In the genomic region with DNA sequence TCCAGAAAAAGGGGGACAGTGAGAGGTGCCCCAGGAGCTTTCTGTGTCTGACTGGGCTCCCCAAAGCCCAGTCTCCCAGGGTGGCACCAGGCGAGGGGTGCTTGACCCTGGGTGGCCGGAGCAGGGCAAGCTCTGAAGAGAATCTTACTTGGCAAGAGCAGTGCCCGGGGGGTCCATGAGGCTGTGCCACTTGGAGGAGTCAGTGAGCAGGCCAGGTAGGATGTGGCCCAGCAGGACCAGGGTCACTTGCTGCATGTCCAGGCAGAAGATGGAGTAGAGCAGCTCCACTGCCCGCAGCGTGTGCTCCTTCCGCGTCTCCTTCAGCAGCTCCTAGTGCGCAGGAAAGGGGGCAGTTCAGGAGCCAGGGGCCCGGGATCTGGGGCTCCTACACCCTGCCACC, we compare ENCODE assay signal across 24 cellular contexts. TPM values are rescaled to one million over a fixed set of nuclear protein-coding genes. Genes with fewer than 3 reads are reported as not detected.
DNase-seq lines count a peak whose midpoint lies in the region; ATAC-seq and TF ChIP-seq lines count a peak whose summit lies in the region.
"Had no signal": no experiment of that assay in that cellular context is flagged by ENCODE, and none has a peak within 500 bp of the region (broad histone marks: within the 10 kb centered on the region; RNA-seq: fewer than 3 reads in every experiment).

No MANE protein-coding gene starts in this region.

- H3K27me3 ChIP-seq in PC-9 (ENCODE audit: insufficient read depth, low read depth) (no peaks in the 10 kb centered on the region), esophagus squamous epithelium (no peaks in the 10 kb centered on the region), gastrocnemius medialis (no peaks in the 10 kb centered on the region)

- BruUV-seq in PC-9 (replicated peaks; lab: Mats Ljungman, UMichigan) = no TSS peak

- peaks cover 70% of the 10 kb centered on the region for H3K4me1 ChIP-seq in PC-9 (replicated peaks; ENCODE audit: insufficient read depth)
- peaks cover 20 to 98% (median 75%) of the 10 kb centered on the region in 3 donors for H3K4me1 ChIP-seq in esophagus squamous epithelium
- peaks cover 74 to 87% of the 10 kb centered on the region in 2 donors for H3K4me1 ChIP-seq in gastrocnemius medialis

- intact Hi-C loops in PC-9 (cut with micrococcal nuclease; ENCODE audit: unreplicated experiment) (loop anchor here (5.0 to 10.0 kb wide), 2 partner anchors 285 to 292 kb away; partner anchors contain the start of gene GRB7), esophagus squamous epithelium (cut with DNase I) (no loop called here), gastrocnemius medialis (cut with DNase I; ENCODE audit: low total_unique reads) (no loop called here)

- peaks cover 4% of the 10 kb centered on the region; the same call in 1 of the 2 replicates for H3K36me3 ChIP-seq in PC-9 (ENCODE audit: low read depth)
- peaks cover 9 to 93% (median 30%) of the 10 kb centered on the region in 3 donors for H3K36me3 ChIP-seq in esophagus squamous epithelium
- peaks cover 0 to 26% of the 10 kb centered on the region in 2 donors for H3K36me3 ChIP-seq in gastrocnemius medialis

- no peaks in the 10 kb centered on the region for H4K20me1 ChIP-seq in PC-9 (ENCODE audit: insufficient read depth)

- TF ChIP-seq CTCF in PC-9 (conservative IDR thresholded peaks at IDR 0.05) (no peak), esophagus squamous epithelium (IDR thresholded peaks at IDR 0.05) (no peak), gastrocnemius medialis (IDR thresholded peaks at IDR 0.05 in 4 of 5, conservative IDR thresholded peaks at IDR 0.05 in 1 of 5) (no peak)

- no peaks in the 10 kb centered on the region for H3K9me2 ChIP-seq in PC-9 (ENCODE audit: insufficient read depth)

- peaks cover 59% of the 10 kb centered on the region for H3F3A ChIP-seq in PC-9 (ENCODE audit: insufficient read depth, low read depth)

- in situ Hi-C loops in gastrocnemius medialis (cut with MboI; ENCODE audit: low sequenced_read_pairs in 4 of 4) = no loop called here

- DNase-seq in PC-9 (no peak), esophagus squamous epithelium (lab: John Stamatoyannopoulos, UW) (no peak), gastrocnemius medialis (no peak), RPMI8226 (no peak), superior temporal gyrus (ENCODE audit: extremely low spot score) (no peak)
- DNase-seq: activated CD4-positive, alpha-beta T cell treated with anti-CD3 and anti-CD28 coated beads for 48 hours; activated naive CD4-positive, alpha-beta T cell treated with Interleukin-2 at 50 U/mL for 16 hours; activated T-cell treated with anti-CD3 and anti-CD28 coated beads, Interleukin-2, amount 50 U/mL, for 48 hours; AML-193; amygdala; CD8-positive, alpha-beta memory T cell; IMR-90; NCI-H774 had no signal

- no peaks in the 10 kb centered on the region for H3K79me2 ChIP-seq in PC-9 (ENCODE audit: low read depth)

- 78% methylated on average over 8 of the region's 9 CpGs; no CpG with 5 or more reads in 1 of the 2 donors for WGBS in esophagus squamous epithelium, 2 donors

- H3K9me3 ChIP-seq in PC-9 (ENCODE audit: insufficient read depth, low read depth) (no peaks in the 10 kb centered on the region), esophagus squamous epithelium (no peaks in the 10 kb centered on the region), gastrocnemius medialis (no peaks in the 10 kb centered on the region)

- peak overlapping the region; percentile 47 for H3K4me2 ChIP-seq in PC-9

- POLR2A ChIA-PET in PC-9 (lab: Charles Lee; ENCODE audit: unreplicated experiment) = no interaction called here

- CTCF ChIA-PET in PC-9 (lab: Charles Lee) = no interaction called here

- H2AFZ ChIP-seq in PC-9 = no peak overlapping the region

- H3K27ac ChIP-seq in PC-9 (no peak overlapping the region), esophagus squamous epithelium (peak overlapping the region in 3 of 4 donors; percentile 13 to 77 (median 74)), gastrocnemius medialis (peak overlapping the region; percentile 87 to 99 (median 94))

- TF ChIP-seq POLR2A in esophagus squamous epithelium (IDR thresholded peaks at IDR 0.05) (no peak), gastrocnemius medialis (IDR thresholded peaks at IDR 0.05) (no peak)

- ATAC-seq in gastrocnemius medialis (no peak), esophagus mucosa (no peak), GM18909 (IDR thresholded peaks at IDR 0.05; ENCODE audit: poor library complexity, unreplicated experiment) (no peak)
- ATAC-seq: Right ventricle myocardium inferior had no signal

- H3K4me3 ChIP-seq in PC-9 (no peak overlapping the region), esophagus squamous epithelium (no peak overlapping the region), gastrocnemius medialis (peak overlapping the region in 2 of 4 donors; percentile 28 to 40)
- H3K4me3 ChIP-seq: skin epidermis had no signal

RNA-seq across cellular contexts. Expression of gene CSF3, which starts 7.3 kb away (rescaled TPM):
- total RNA-seq in PC-9 (2021) (not detected in 2 replicates), esophagus squamous epithelium (1 to 10 TPM in 1 of 4 donors, not detected in 3; 4.0 TPM), gastrocnemius medialis (10 to 100 TPM; 11.4 to 20.6 (median 16.3) TPM), esophagus mucosa (0.64 TPM)
- total RNA-seq: activated CD8-positive, alpha-beta memory T cell treated with anti-CD3 and anti-CD28 coated beads for 36 hours; CD8-positive, alpha-beta memory T cell; endodermal cell; IMR-90; kidney epithelial cell; Right ventricle myocardium inferior; T-helper 2 cell treated with Interferon-gamma antibody and Interleukin-4, amounts not matched to agents 100 ng/mL and 5 ng/mL, for 36 hours had no signal

RNA-seq across cellular contexts. Expression of gene MED24, which starts 31.7 kb away (rescaled TPM):
- total RNA-seq in PC-9 (2021) = 67.1 and 67.2 TPM in 2 replicates
- 10 to 100 TPM; 44.2 to 56.1 (median 49.0) TPM for total RNA-seq in esophagus squamous epithelium
- 100 to 1,000 TPM in 2 of 4 donors, 10 to 100 TPM in 2; 54.2 to 124 (median 93.9) TPM for total RNA-seq in gastrocnemius medialis
- 55.9 TPM for total RNA-seq in esophagus mucosa

RNA-seq across cellular contexts. Expression of gene THRA, which starts 40.3 kb away (rescaled TPM):
- total RNA-seq in PC-9 (2021) (11.4 and 13.9 TPM in 2 replicates), esophagus squamous epithelium (10 to 100 TPM in 2 of 4 donors, 1 to 10 TPM in 2; 4.2 to 27.1 (median 13.4) TPM), gastrocnemius medialis (10 to 100 TPM; 42.2 to 71.6 (median 48.2) TPM), esophagus mucosa (9.4 TPM)

RNA-seq across cellular contexts. Expression of gene PSMD3, which starts 41.9 kb away (rescaled TPM):
- total RNA-seq in PC-9 (2021) = 93.2 and 130 TPM in 2 replicates
- total RNA-seq in esophagus squamous epithelium = 100 to 1,000 TPM in 1 of 4 donors, 10 to 100 TPM in 3; 72.2 to 121 (median 84.7) TPM
- 100 to 1,000 TPM; 211 to 364 (median 329) TPM for total RNA-seq in gastrocnemius medialis
- total RNA-seq in esophagus mucosa = 80.2 TPM

RNA-seq across cellular contexts. Expression of gene GSDMA, which starts 59.7 kb away (rescaled TPM):
- total RNA-seq in PC-9 (2021) (0.35 and 0.55 TPM in 2 replicates), esophagus squamous epithelium (1 to 10 TPM; 1.1 to 3.0 (median 1.8) TPM), gastrocnemius medialis (under 1 TPM in 2 of 4 donors, not detected in 2; 0.16 to 0.26 TPM), esophagus mucosa (1.9 TPM)
- total RNA-seq: CD8-positive, alpha-beta memory T cell; endodermal cell; glomerular endothelial cell; IMR-90; kidney epithelial cell; myocyte; pulmonary artery endothelial cell had no signal
